ENCODE assay signal across 16 cellular contexts in genomic region chr10:126468876-126469643, GRCh38.
A peak's percentile ranks its signal among the peaks of the same experiment; 100 is the strongest.
DNase-seq lines count a peak whose midpoint lies in the region; ATAC-seq and TF ChIP-seq lines count a peak whose summit lies in the region.
"Had no signal": no experiment of that assay in that cellular context is flagged by ENCODE, and none has a peak within 500 bp of the region (broad histone marks: within the 10 kb centered on the region; RNA-seq: fewer than 3 reads in every experiment).

No MANE protein-coding gene starts in this region.

- H3K27ac Mint-ChIP-seq in activated CD4-positive, alpha-beta T cell treated with anti-CD3 and anti-CD28 coated beads, Interleukin-2, amount 10 ng/mL, durations not matched to agents 7 days and 5 days, result no peak overlapping the region
- no peak overlapping the region for H3K27ac Mint-ChIP-seq in activated CD4-positive, alpha-beta T cell treated with anti-CD3 and anti-CD28 coated beads, Interleukin-2, amount 10 ng/mL, durations not matched to agents 24 days and 14 days
- peak overlapping the region in 1 of 2 donors; percentile 73 for H3K27ac Mint-ChIP-seq in natural killer cell treated with Interleukin-12 subunit alpha and Interleukin-12 subunit beta and Interleukin-15 and Interleukin-18, amount 100 ng/mL, for 72 hours

- peak; percentile 7 for DNase-seq in activated CD4-positive, alpha-beta T cell treated with anti-CD3 and anti-CD28 coated beads, Interleukin-2, amount 10 ng/mL, durations not matched to agents 7 days and 5 days
- DNase-seq in activated CD4-positive, alpha-beta T cell treated with anti-CD3 and anti-CD28 coated beads, Interleukin-2, amount 10 ng/mL, durations not matched to agents 24 days and 14 days, result no peak
- DNase-seq in RPMI7951 (ENCODE audit: low read depth) (peak; percentile 71), ascending aorta (ENCODE audit: low spot score in 2 of 2) (no peak), left lung (no peak)
- peak; percentile 65 for DNase-seq in central memory CD4-positive, alpha-beta T cell
- DNase-seq in natural killer cell treated with Interleukin-12 subunit alpha and Interleukin-12 subunit beta and Interleukin-15 and Interleukin-18, amount 100 ng/mL, for 72 hours (ENCODE audit: low spot score), result no peak
- DNase-seq: aorta, Calu3, dorsolateral prefrontal cortex, NCI-H1105, NCI-H2171 treated with DMSO at 0.1 percent for 48 hours, spleen, upper lobe of right lung had no signal

- no peaks in the 10 kb centered on the region for H3K27me3 Mint-ChIP-seq in activated CD4-positive, alpha-beta T cell treated with anti-CD3 and anti-CD28 coated beads, Interleukin-2, amount 10 ng/mL, durations not matched to agents 7 days and 5 days
- H3K27me3 Mint-ChIP-seq in activated CD4-positive, alpha-beta T cell treated with anti-CD3 and anti-CD28 coated beads, Interleukin-2, amount 10 ng/mL, durations not matched to agents 24 days and 14 days, result no peaks in the 10 kb centered on the region
- H3K27me3 Mint-ChIP-seq in natural killer cell treated with Interleukin-12 subunit alpha and Interleukin-12 subunit beta and Interleukin-15 and Interleukin-18, amount 100 ng/mL, for 72 hours, result peaks cover 36 to 39% of the 10 kb centered on the region in 2 donors

- TF ChIP-seq CTCF in ascending aorta (IDR thresholded peaks at IDR 0.05) (no peak), left lung (IDR thresholded peaks at IDR 0.05) (no peak)

- peaks cover 10% of the 10 kb centered on the region for H3K4me1 Mint-ChIP-seq in activated CD4-positive, alpha-beta T cell treated with anti-CD3 and anti-CD28 coated beads, Interleukin-2, amount 10 ng/mL, durations not matched to agents 7 days and 5 days
- peaks cover 4% of the 10 kb centered on the region for H3K4me1 Mint-ChIP-seq in activated CD4-positive, alpha-beta T cell treated with anti-CD3 and anti-CD28 coated beads, Interleukin-2, amount 10 ng/mL, durations not matched to agents 24 days and 14 days
- peaks cover 24 to 33% of the 10 kb centered on the region in 2 donors for H3K4me1 Mint-ChIP-seq in natural killer cell treated with Interleukin-12 subunit alpha and Interleukin-12 subunit beta and Interleukin-15 and Interleukin-18, amount 100 ng/mL, for 72 hours (ENCODE audit: low read depth in 2 of 2)

- H3K36me3 ChIP-seq in ascending aorta (no peaks in the 10 kb centered on the region), left lung (no peaks in the 10 kb centered on the region)
- H3K36me3 ChIP-seq: spleen, upper lobe of right lung had no signal

- intact Hi-C loops in activated CD4-positive, alpha-beta T cell treated with anti-CD3 and anti-CD28 coated beads, Interleukin-2, amount 10 ng/mL, durations not matched to agents 24 days and 14 days (cut with micrococcal nuclease), result no loop called here
- intact Hi-C loops in ascending aorta (cut with DNase I), result no loop called here
- intact Hi-C loops in left lung (cut with DNase I), result no loop called here

- no peak overlapping the region for H3K27ac ChIP-seq in ascending aorta
- H3K27ac ChIP-seq in left lung, result no peak overlapping the region
- H3K27ac ChIP-seq: spleen, upper lobe of right lung had no signal

- CTCF ChIA-PET in activated CD4-positive, alpha-beta T cell treated with anti-CD3 and anti-CD28 coated beads, Interleukin-2, amount 10 ng/mL, durations not matched to agents 7 days and 5 days (lab: Charles Lee), result no interaction called here

- H3K4me1 ChIP-seq in ascending aorta (no peaks in the 10 kb centered on the region), left lung (no peaks in the 10 kb centered on the region)
- H3K4me1 ChIP-seq: upper lobe of right lung had no signal

- no peaks in the 10 kb centered on the region for H3K36me3 Mint-ChIP-seq in activated CD4-positive, alpha-beta T cell treated with anti-CD3 and anti-CD28 coated beads, Interleukin-2, amount 10 ng/mL, durations not matched to agents 7 days and 5 days (ENCODE audit: low read depth)
- no peaks in the 10 kb centered on the region for H3K36me3 Mint-ChIP-seq in activated CD4-positive, alpha-beta T cell treated with anti-CD3 and anti-CD28 coated beads, Interleukin-2, amount 10 ng/mL, durations not matched to agents 24 days and 14 days (ENCODE audit: low read depth)
- no peaks in the 10 kb centered on the region for H3K36me3 Mint-ChIP-seq in natural killer cell treated with Interleukin-12 subunit alpha and Interleukin-12 subunit beta and Interleukin-15 and Interleukin-18, amount 100 ng/mL, for 72 hours

- H3K4me3 ChIP-seq in ascending aorta (no peak overlapping the region), left lung (no peak overlapping the region)
- H3K4me3 ChIP-seq: dorsolateral prefrontal cortex, K562, spleen, upper lobe of right lung had no signal

- H3K9me3 Mint-ChIP-seq in activated CD4-positive, alpha-beta T cell treated with anti-CD3 and anti-CD28 coated beads, Interleukin-2, amount 10 ng/mL, durations not matched to agents 7 days and 5 days, result no peaks in the 10 kb centered on the region
- H3K9me3 Mint-ChIP-seq in activated CD4-positive, alpha-beta T cell treated with anti-CD3 and anti-CD28 coated beads, Interleukin-2, amount 10 ng/mL, durations not matched to agents 24 days and 14 days, result no peaks in the 10 kb centered on the region
- peaks cover 4% of the 10 kb centered on the region for H3K9me3 Mint-ChIP-seq in natural killer cell treated with Interleukin-12 subunit alpha and Interleukin-12 subunit beta and Interleukin-15 and Interleukin-18, amount 100 ng/mL, for 72 hours

- H3K27me3 ChIP-seq in ascending aorta (no peaks in the 10 kb centered on the region), left lung (peaks cover 0 to 6% of the 10 kb centered on the region in 2 donors)

- POLR2A ChIA-PET in activated CD4-positive, alpha-beta T cell treated with anti-CD3 and anti-CD28 coated beads, Interleukin-2, amount 10 ng/mL, durations not matched to agents 7 days and 5 days (lab: Charles Lee), result no interaction called here

- no peak overlapping the region for H3K4me3 Mint-ChIP-seq in activated CD4-positive, alpha-beta T cell treated with anti-CD3 and anti-CD28 coated beads, Interleukin-2, amount 10 ng/mL, durations not matched to agents 7 days and 5 days
- H3K4me3 Mint-ChIP-seq in activated CD4-positive, alpha-beta T cell treated with anti-CD3 and anti-CD28 coated beads, Interleukin-2, amount 10 ng/mL, durations not matched to agents 24 days and 14 days, result no peak overlapping the region
- H3K4me3 Mint-ChIP-seq in natural killer cell treated with Interleukin-12 subunit alpha and Interleukin-12 subunit beta and Interleukin-15 and Interleukin-18, amount 100 ng/mL, for 72 hours, result peak overlapping the region; percentile 48

- H3K9me3 ChIP-seq in ascending aorta (no peaks in the 10 kb centered on the region), left lung (no peaks in the 10 kb centered on the region)
- H3K9me3 ChIP-seq: upper lobe of right lung had no signal

- ATAC-seq in natural killer cell treated with Interleukin-12 subunit alpha and Interleukin-12 subunit beta and Interleukin-15 and Interleukin-18, amount 100 ng/mL, for 72 hours, result peak; percentile 63 to 67
- ATAC-seq in HG03045 (IDR thresholded peaks at IDR 0.05; ENCODE audit: unreplicated experiment), result no peak
- ATAC-seq in left lung, result no peak
- ATAC-seq: K562, upper lobe of right lung had no signal

Comparison
In these comparisons a context has a peak if more than half of its experiments do, and no peak if none do; other contexts are left out.
1. DNase-seq: peak in activated CD4-positive, alpha-beta T cell treated with anti-CD3 and anti-CD28 coated beads, Interleukin-2, amount 10 ng/mL, durations not matched to agents 7 days and 5 days (single experiment), RPMI7951 (single experiment) and central memory CD4-positive, alpha-beta T cell (single experiment); none in activated CD4-positive, alpha-beta T cell treated with anti-CD3 and anti-CD28 coated beads, Interleukin-2, amount 10 ng/mL, durations not matched to agents 24 days and 14 days (single experiment), natural killer cell treated with Interleukin-12 subunit alpha and Interleukin-12 subunit beta and Interleukin-15 and Interleukin-18, amount 100 ng/mL, for 72 hours (single experiment), ascending aorta (0 of 2) and left lung (0 of 2).
2. ATAC-seq: peak in natural killer cell treated with Interleukin-12 subunit alpha and Interleukin-12 subunit beta and Interleukin-15 and Interleukin-18, amount 100 ng/mL, for 72 hours (2 of 2); none in HG03045 (single experiment) and left lung (single experiment).